Comparison of ENCODE assay signal across 1 cellular context in genomic region chr3:51929420-51930003, GRCh38.
TF ChIP-seq lines count a peak whose summit lies in the region.

No MANE protein-coding gene starts in this region.

TF ChIP-seq in IMR-90, 13 proteins besides CTCF, POLR2A, EP300 and RAD21:
- no peak for TF ChIP-seq BHLHE40 (IDR thresholded peaks at IDR 0.05; ENCODE audit: low read depth, low read length)
- TF ChIP-seq RFX5 (IDR thresholded peaks at IDR 0.05; ENCODE audit: low read depth, low read length), result no peak
- no peak for TF ChIP-seq MAZ (IDR thresholded peaks at IDR 0.05; ENCODE audit: borderline replicate concordance, low read depth, low read length)
- TF ChIP-seq CHD1 (IDR thresholded peaks at IDR 0.05; ENCODE audit: low read depth, low read length), result no peak
- no peak for TF ChIP-seq RCOR1 (IDR thresholded peaks at IDR 0.05; ENCODE audit: insufficient replicate concordance, low read length)
- no peak for TF ChIP-seq ELK1 (IDR thresholded peaks at IDR 0.05; ENCODE audit: borderline replicate concordance, low read depth, low read length)
- TF ChIP-seq FOS (IDR thresholded peaks at IDR 0.05; ENCODE audit: low read depth, low read length), result no peak
- no peak for TF ChIP-seq NFE2L2 (IDR thresholded peaks at IDR 0.05; ENCODE audit: low read depth, low read length)
- TF ChIP-seq MXI1 (IDR thresholded peaks at IDR 0.05; ENCODE audit: borderline replicate concordance, low read depth, low read length), result no peak
- TF ChIP-seq SMC3 (IDR thresholded peaks at IDR 0.05; ENCODE audit: low read depth, low read length), result no peak
- TF ChIP-seq CEBPB (IDR thresholded peaks at IDR 0.05; ENCODE audit: low read depth, low read length), result no peak
- TF ChIP-seq MAFK (IDR thresholded peaks at IDR 0.05; ENCODE audit: low read depth, low read length), result no peak
- TF ChIP-seq USF2 (IDR thresholded peaks at IDR 0.05; ENCODE audit: low read depth, low read length), result no peak
TF ChIP-seq in IMR-90: peak in this region for 0.
